In genomic region chr4:3114377-3114776, GRCh38 we compare ENCODE assay signal across 25 cellular contexts. TPM values are rescaled to one million over a fixed set of nuclear protein-coding genes. Genes with fewer than 3 reads are reported as not detected.
"Had no signal": no experiment of that assay in that cellular context is flagged by ENCODE, and none has a peak within 500 bp of the region (broad histone marks: within the 10 kb centered on the region; RNA-seq: fewer than 3 reads in every experiment).

No MANE protein-coding gene starts in this region.

- H3K27ac ChIP-seq: brain microvascular endothelial cell, neutrophil had no signal

- ATAC-seq: activated CD8-positive, alpha-beta memory T cell treated with anti-CD3 and anti-CD28 coated beads, Interleukin-2, amount 10 ng/mL, durations not matched to agents 7 days and 5 days; activated T-helper 17 cell treated with anti-CD3 and anti-CD28 coated beads, Interleukin-2, amount 50 U/mL, for 72 hours; naive thymus-derived CD8-positive, alpha-beta T cell; WTC11 had no signal

- H3K9me3 Mint-ChIP-seq: activated CD4-positive, alpha-beta memory T cell treated with anti-CD3 and anti-CD28 coated beads, Interleukin-2, amount 10 ng/mL, durations not matched to agents 7 days and 5 days; activated T-helper 17 cell treated with anti-CD3 and anti-CD28 coated beads, Interleukin-2, amount 50 U/mL, for 72 hours; naive thymus-derived CD8-positive, alpha-beta T cell; T-helper 2 cell treated with Interferon-gamma antibody and Interleukin-4, amounts not matched to agents 5 μg/mL and 100 μg/mL, for 36 hours had no signal

- H3K27me3 Mint-ChIP-seq: activated CD4-positive, alpha-beta memory T cell treated with anti-CD3 and anti-CD28 coated beads, Interleukin-2, amount 10 ng/mL, durations not matched to agents 7 days and 5 days; activated CD8-positive, alpha-beta memory T cell treated with anti-CD3 and anti-CD28 coated beads, Interleukin-2, amount 10 ng/mL, durations not matched to agents 7 days and 5 days; activated T-helper 17 cell treated with anti-CD3 and anti-CD28 coated beads, Interleukin-2, amount 50 U/mL, for 72 hours; naive thymus-derived CD8-positive, alpha-beta T cell had no signal

- H3K27me3 ChIP-seq: brain microvascular endothelial cell, neutrophil, thyroid gland had no signal

- H3K36me3 ChIP-seq: thyroid gland had no signal

- H3K4me3 Mint-ChIP-seq: activated CD4-positive, alpha-beta memory T cell treated with anti-CD3 and anti-CD28 coated beads, Interleukin-2, amount 10 ng/mL, durations not matched to agents 7 days and 5 days; activated CD8-positive, alpha-beta memory T cell treated with anti-CD3 and anti-CD28 coated beads, Interleukin-2, amount 10 ng/mL, durations not matched to agents 7 days and 5 days; activated T-helper 17 cell treated with anti-CD3 and anti-CD28 coated beads, Interleukin-2, amount 50 U/mL, for 72 hours; naive thymus-derived CD8-positive, alpha-beta T cell; T-helper 2 cell treated with Interferon-gamma antibody and Interleukin-4, amounts not matched to agents 5 μg/mL and 100 μg/mL, for 36 hours; WTC11 had no signal

- H3K9me3 ChIP-seq: neutrophil, thyroid gland had no signal

- H3K4me3 ChIP-seq: thyroid gland had no signal

- DNase-seq: activated CD4-positive, alpha-beta memory T cell treated with anti-CD3 and anti-CD28 coated beads, Interleukin-2, amount 10 ng/mL, durations not matched to agents 7 days and 5 days; activated CD4-positive, alpha-beta T cell treated with anti-CD3 and anti-CD28 coated beads for 4 hours; activated CD8-positive, alpha-beta memory T cell treated with anti-CD3 and anti-CD28 coated beads, Interleukin-2, amount 10 ng/mL, durations not matched to agents 7 days and 5 days; activated naive CD4-positive, alpha-beta T cell; aorta; brain microvascular endothelial cell; mesendoderm; naive thymus-derived CD8-positive, alpha-beta T cell; posterior cingulate gyrus; retina; stimulated activated CD4-positive, alpha-beta T cell treated with anti-CD3 and anti-CD28 coated beads, Interleukin-12 subunit alpha, Interleukin-12 subunit beta, amount 100 ng/mL, for 4 hours; stimulated activated CD4-positive, alpha-beta T cell treated with anti-CD3 and anti-CD28 coated beads, Interleukin-1b, Interleukin-23, amount 100 ng/mL, for 48 hours; stimulated activated naive CD4-positive, alpha-beta T cell treated with Interleukin-2 at 50 U/mL for 16 hours; thyroid gland had no signal

- H3K4me1 Mint-ChIP-seq: activated CD4-positive, alpha-beta memory T cell treated with anti-CD3 and anti-CD28 coated beads, Interleukin-2, amount 10 ng/mL, durations not matched to agents 7 days and 5 days; activated CD8-positive, alpha-beta memory T cell treated with anti-CD3 and anti-CD28 coated beads, Interleukin-2, amount 10 ng/mL, durations not matched to agents 7 days and 5 days had no signal

RNA-seq across cellular contexts. Expression of gene HTT-AS, which starts 40.0 kb away (rescaled TPM):
- total RNA-seq: activated CD4-positive, alpha-beta memory T cell treated with anti-CD3 and anti-CD28 coated beads, Interleukin-2, amount 10 ng/mL, durations not matched to agents 7 days and 5 days; activated CD8-positive, alpha-beta memory T cell treated with anti-CD3 and anti-CD28 coated beads, Interleukin-2, amount 10 ng/mL, durations not matched to agents 7 days and 5 days; activated T-helper 17 cell treated with anti-CD3 and anti-CD28 coated beads, Interleukin-2, amount 50 U/mL, for 72 hours; aorta; chondrocyte; dermis microvascular lymphatic vessel endothelial cell; epithelial cell of proximal tubule; glomerular endothelial cell; liver; naive thymus-derived CD8-positive, alpha-beta T cell; subcutaneous adipose tissue; thyroid gland; ureter; WTC11 had no signal
- polyA plus RNA-seq: aorta; liver; naive thymus-derived CD8-positive, alpha-beta T cell had no signal
